Comparison of ENCODE assay signal across 26 cellular contexts in genomic region chrX:24659106-24659505, GRCh38. TPM values are rescaled to one million over a fixed set of nuclear protein-coding genes. Genes with fewer than 3 reads are reported as not detected.
"Had no signal": no experiment of that assay in that cellular context is flagged by ENCODE, and none has a peak within 500 bp of the region (broad histone marks: within the 10 kb centered on the region; RNA-seq: fewer than 3 reads in every experiment).

No MANE protein-coding gene starts in this region.

- H3K9me3 ChIP-seq: left lung, lower lobe of right lung, ovary, right atrium auricular region, right lobe of liver, stomach, testis, thyroid gland, transverse colon, upper lobe of left lung, vagina had no signal

- H3K4me1 ChIP-seq: left lung, lower lobe of right lung, right atrium auricular region, right lobe of liver, stomach, testis, thyroid gland, transverse colon, upper lobe of left lung, vagina had no signal

- H3K36me3 ChIP-seq: left lung, lower lobe of right lung, ovary, right atrium auricular region, right lobe of liver, stomach, thyroid gland, transverse colon, upper lobe of left lung, vagina had no signal

- H3K27me3 Mint-ChIP-seq: progenitor cell of endocrine pancreas had no signal

- FAIRE-seq: islet of Langerhans, kidney had no signal

- H3K36me3 Mint-ChIP-seq: immature natural killer cell; natural killer cell; stimulated activated naive B cell treated with anti-CD40 and anti-IgM and Interleukin-4, amounts not matched to agents 10 μg/mL and 1 μg/mL and 100 μg/mL, for 72 hours had no signal

- ATAC-seq: left colon; left lung; lower lobe of right lung; natural killer cell; right lobe of liver; stimulated activated naive B cell treated with anti-CD40 and anti-IgM and Interleukin-4, amounts not matched to agents 10 μg/mL and 1 μg/mL and 100 μg/mL, for 72 hours; stimulated activated naive CD8-positive, alpha-beta T cell treated with anti-CD3 and anti-CD28 coated beads, Interleukin-15, Interleukin-2, amounts not matched to agents 100 U/mL and 50 U/mL, for 24 hours had no signal

- H3K27ac Mint-ChIP-seq: immature natural killer cell; natural killer cell; nephron progenitor cell; progenitor cell of endocrine pancreas; stimulated activated naive B cell treated with anti-CD40 and anti-IgM and Interleukin-4, amounts not matched to agents 10 μg/mL and 1 μg/mL and 100 μg/mL, for 72 hours had no signal

- H3K9me3 Mint-ChIP-seq: immature natural killer cell; natural killer cell; nephron progenitor cell; stimulated activated naive B cell treated with anti-CD40 and anti-IgM and Interleukin-4, amounts not matched to agents 10 μg/mL and 1 μg/mL and 100 μg/mL, for 72 hours had no signal

- H3K4me3 Mint-ChIP-seq: immature natural killer cell; natural killer cell; nephron progenitor cell; stimulated activated naive B cell treated with anti-CD40 and anti-IgM and Interleukin-4, amounts not matched to agents 10 μg/mL and 1 μg/mL and 100 μg/mL, for 72 hours had no signal

- DNase-seq: immature natural killer cell; kidney; left colon; left lung; lower lobe of right lung; mammary epithelial cell; mesenchymal stem cell; natural killer cell; nephron progenitor cell; ovary; right lobe of liver; stimulated activated CD4-positive, alpha-beta T cell treated with anti-CD3 and anti-CD28 coated beads, Interleukin-12 subunit alpha, Interleukin-12 subunit beta, amount 100 ng/mL, for 4 hours; stimulated activated CD4-positive, alpha-beta T cell treated with anti-CD3 and anti-CD28 coated beads, Interleukin-15, amount 100 ng/mL, for 24 hours; stimulated activated CD4-positive, alpha-beta T cell treated with anti-CD3 and anti-CD28 coated beads, Interleukin-2, amount 100 ng/mL, for 24 hours; stimulated activated CD4-positive, alpha-beta T cell treated with anti-CD3 and anti-CD28 coated beads, Interleukin-4, amount 100 ng/mL, for 1 hour; stimulated activated naive B cell treated with anti-CD40 and anti-IgM and Interleukin-4, amounts not matched to agents 10 μg/mL and 1 μg/mL and 100 μg/mL, for 72 hours; stimulated activated naive CD8-positive, alpha-beta T cell treated with anti-CD3 and anti-CD28 coated beads, Interleukin-15, Interleukin-2, amounts not matched to agents 100 U/mL and 50 U/mL, for 24 hours; stomach; testis; thyroid gland; transverse colon; upper lobe of left lung had no signal

- H3K4me3 ChIP-seq: left lung, lower lobe of right lung, ovary, right atrium auricular region, right lobe of liver, stomach, testis, thyroid gland, transverse colon, upper lobe of left lung, vagina had no signal

- H3K4me1 Mint-ChIP-seq: immature natural killer cell; natural killer cell; stimulated activated naive B cell treated with anti-CD40 and anti-IgM and Interleukin-4, amounts not matched to agents 10 μg/mL and 1 μg/mL and 100 μg/mL, for 72 hours had no signal

- H3K27ac ChIP-seq: left lung, lower lobe of right lung, ovary, right atrium auricular region, right lobe of liver, stomach, testis, thyroid gland, transverse colon, upper lobe of left lung, vagina had no signal

- H3K27me3 ChIP-seq: left lung, ovary, right atrium auricular region, right lobe of liver, stomach, testis, thyroid gland, transverse colon, upper lobe of left lung, vagina had no signal

RNA-seq across cellular contexts. Expression of gene PCYT1B, which starts 12.0 kb away (rescaled TPM):
- total RNA-seq: vagina had no signal
